16 cellular contexts compared by ENCODE assay signal in genomic region chr12:47378907-47379306, GRCh38.
DNase-seq lines count a peak whose midpoint lies in the region; ATAC-seq and TF ChIP-seq lines count a peak whose summit lies in the region.
"Had no signal": no experiment of that assay in that cellular context is flagged by ENCODE, and none has a peak within 500 bp of the region (broad histone marks: within the 10 kb centered on the region; RNA-seq: fewer than 3 reads in every experiment).

No MANE protein-coding gene starts in this region.

- ATAC-seq in T-cell (replicated peaks in 1 of 4) (no peak), HG03025 (IDR thresholded peaks at IDR 0.05; ENCODE audit: low FRiP score, unreplicated experiment) (no peak)

- no peak overlapping the region for H3K4me3 ChIP-seq in ACC112 (ENCODE audit: low read depth, low read length)
- H3K4me3 ChIP-seq: hepatocyte, prostate gland, SK-N-MC had no signal

- peak overlapping the region; percentile 95 for H3K27ac ChIP-seq in ACC112 (ENCODE audit: low read depth, low read length)
- H3K27ac ChIP-seq: prostate gland, SK-N-MC had no signal

- H3K4me1 Mint-ChIP-seq in T-cell (peaks cover 28 to 54% (median 38%) of the 10 kb centered on the region in 3 donors), osteocyte (ENCODE audit: unreplicated experiment) (peaks cover 19% of the 10 kb centered on the region)

- H3K27me3 Mint-ChIP-seq in T-cell, result no peaks in the 10 kb centered on the region
- H3K27me3 Mint-ChIP-seq in osteocyte (ENCODE audit: unreplicated experiment), result no peaks in the 10 kb centered on the region
- H3K27me3 Mint-ChIP-seq: memory B cell had no signal

- H3K36me3 Mint-ChIP-seq in T-cell (no peaks in the 10 kb centered on the region), osteocyte (ENCODE audit: unreplicated experiment) (no peaks in the 10 kb centered on the region)
- H3K36me3 Mint-ChIP-seq: memory B cell had no signal

- DNase-seq in DMS153 (lab: John Stamatoyannopoulos, UW) (peak; percentile 30), T-cell (no peak), fibroblast of peridontal ligament (ENCODE audit: extremely low read depth) (peak; percentile 20), medulla oblongata (ENCODE audit: extremely low spot score) (no peak), osteocyte (ENCODE audit: extremely low spot score, unreplicated experiment) (no peak)
- no peak for DNase-seq in stimulated activated CD4-positive, alpha-beta T cell treated with anti-CD3 and anti-CD28 coated beads, Interleukin-4, amount 100 ng/mL, for 24 hours
- DNase-seq: activated CD4-positive, alpha-beta T cell treated with anti-CD3 and anti-CD28 coated beads, Interleukin-2, amount 50 U/mL, for 48 hours; amniotic stem cell; NCI-H1417 treated with DMSO at 0.1 percent for 48 hours; substantia nigra had no signal

- H3K9me3 Mint-ChIP-seq in T-cell, result peaks cover 6 to 24% (median 7%) of the 10 kb centered on the region in 3 donors
- H3K9me3 Mint-ChIP-seq in osteocyte (ENCODE audit: unreplicated experiment), result peaks cover 4% of the 10 kb centered on the region

- H3K4me3 Mint-ChIP-seq in T-cell, result no peak overlapping the region
- no peak overlapping the region for H3K4me3 Mint-ChIP-seq in osteocyte (ENCODE audit: unreplicated experiment)
- H3K4me3 Mint-ChIP-seq: memory B cell had no signal

- peaks cover 24% of the 10 kb centered on the region for H3K4me1 ChIP-seq in ACC112 (ENCODE audit: control insufficient read depth, insufficient read depth, low read length, unreplicated experiment)
- H3K4me1 ChIP-seq: prostate gland had no signal

- H2AFZ ChIP-seq in ACC112 (ENCODE audit: low read length, unreplicated experiment), result peak overlapping the region; percentile 6
- H2AFZ ChIP-seq: hepatocyte had no signal

- H3K27ac Mint-ChIP-seq in T-cell (peak overlapping the region; percentile 43 to 81), osteocyte (ENCODE audit: unreplicated experiment) (no peak overlapping the region)

- H3K79me2 ChIP-seq in ACC112 (ENCODE audit: control insufficient read depth, insufficient read depth, low read length, unreplicated experiment), result no peaks in the 10 kb centered on the region
- H3K79me2 ChIP-seq: hepatocyte had no signal

- TF ChIP-seq CTCF in osteocyte (IDR thresholded peaks at IDR 0.05), result no peak

- CTCF ChIA-PET in T-cell (lab: Charles Lee), result interaction anchor here in 1 of 2 donors (1.0 kb wide), 1 partner anchor 346 kb away, joined by 4 read pairs; no protein-coding TSS in a partner anchor

- H3K36me3 ChIP-seq in ACC112 (ENCODE audit: insufficient read depth, low read length), result no peaks in the 10 kb centered on the region
- H3K36me3 ChIP-seq: prostate gland had no signal

- POLR2A ChIA-PET in T-cell (lab: Charles Lee), result no interaction called here

- H3K27me3 ChIP-seq in ACC112 (ENCODE audit: insufficient read depth, low read length), result no peaks in the 10 kb centered on the region
- H3K27me3 ChIP-seq: hepatocyte had no signal

Comparison
In these comparisons a context has a peak if more than half of its experiments do, and no peak if none do; other contexts are left out.
1. DNase-seq: peak in DMS153 (single experiment) and fibroblast of peridontal ligament (single experiment); none in T-cell (0 of 34), stimulated activated CD4-positive, alpha-beta T cell treated with anti-CD3 and anti-CD28 coated beads, Interleukin-4, amount 100 ng/mL, for 24 hours (single experiment), medulla oblongata (single experiment) and osteocyte (single experiment).